Comparison of ENCODE assay signal across 9 cellular contexts in the genomic region with DNA sequence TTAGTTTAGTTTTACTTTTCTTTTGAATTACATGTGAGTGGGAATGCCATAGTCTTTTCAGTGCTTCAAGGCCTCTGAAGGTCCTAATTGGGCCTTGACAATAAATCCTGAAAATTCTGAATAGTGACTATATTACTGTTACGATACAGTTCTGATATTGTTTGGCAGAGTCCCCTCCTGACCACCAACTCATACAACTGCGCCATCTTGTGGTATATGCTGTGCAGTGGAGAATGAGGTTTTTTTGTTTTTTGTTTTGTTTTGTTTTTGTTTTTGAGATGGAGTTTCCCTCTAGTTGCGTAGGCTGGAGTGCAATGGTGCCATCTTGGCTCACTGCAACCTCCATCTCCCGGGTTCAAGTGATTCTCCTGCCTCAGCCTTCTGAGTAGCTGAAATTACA. TPM values are rescaled to one million over a fixed set of nuclear protein-coding genes. Genes with fewer than 3 reads are reported as not detected.
DNase-seq lines count a peak whose midpoint lies in the region; ATAC-seq, FAIRE-seq and TF ChIP-seq lines count a peak whose summit lies in the region.
"Had no signal": no experiment of that assay in that cellular context is flagged by ENCODE, and none has a peak within 500 bp of the region (broad histone marks: within the 10 kb centered on the region; RNA-seq: fewer than 3 reads in every experiment).

No MANE protein-coding gene starts in this region.

- 25% methylated on average over 4 of the region's 4 CpGs for WGBS in GM12878 (ENCODE audit: insufficient coverage, insufficient replicate concordance, low lambda C conversion rate, missing lambda C conversion rate)

- POLR2A ChIA-PET in GM12878 (lab: Charles Lee) = no interaction called here

- no TSS peak for BruUV-seq in GM12878 (replicated peaks; lab: Mats Ljungman, UMichigan)

- no peaks in the 10 kb centered on the region for H3K36me3 Mint-ChIP-seq in neural progenitor cell

- no peak overlapping the region for H3K27ac ChIP-seq in HL-60 (replicated peaks)
- no peak overlapping the region for H3K27ac ChIP-seq in GM12878 (ENCODE audit: control insufficient read depth, insufficient read depth)
- H3K27ac ChIP-seq in neural progenitor cell = no peak overlapping the region

- H3K4me3 ChIP-seq in HL-60 (replicated peaks; ENCODE audit: insufficient read depth, low read length) (no peak overlapping the region), GM12878 (no peak overlapping the region), neural progenitor cell (no peak overlapping the region)

- H2AFZ ChIP-seq in GM12878 (ENCODE audit: control insufficient read depth, low read depth, low read length) = no peak overlapping the region
- no peak overlapping the region for H2AFZ ChIP-seq in neural progenitor cell (replicated peaks)

- no peaks in the 10 kb centered on the region for H3K36me3 ChIP-seq in GM12878 (ENCODE audit: control insufficient read depth in 2 of 2, insufficient read depth in 2 of 2, low read length in 1 of 2)
- no peaks in the 10 kb centered on the region for H3K36me3 ChIP-seq in neural progenitor cell

- H3K4me1 ChIP-seq in GM12878 (ENCODE audit: control insufficient read depth, insufficient read depth, low read length) (no peaks in the 10 kb centered on the region; the same call in 1 of the 2 replicates), neural progenitor cell (no peaks in the 10 kb centered on the region)

- ATAC-seq in GM12878 = peak; percentile 73
- ATAC-seq in GM21737 (IDR thresholded peaks at IDR 0.05; ENCODE audit: unreplicated experiment) = no peak

- no peak for TF ChIP-seq POLR2A in GM12878 (IDR thresholded peaks at IDR 0.05; ENCODE audit: low read depth, low read length)

- H4K20me1 ChIP-seq in GM12878 (ENCODE audit: control insufficient read depth, insufficient read depth) = no peaks in the 10 kb centered on the region; the same call in 1 of the 2 replicates
- H4K20me1 ChIP-seq in neural progenitor cell (ENCODE audit: low read depth) = no peaks in the 10 kb centered on the region

- no peaks in the 10 kb centered on the region for H3F3A ChIP-seq in neural progenitor cell (ENCODE audit: low read depth)

- no peak for TF ChIP-seq EP300 in GM12878 (IDR thresholded peaks at IDR 0.05; ENCODE audit: borderline replicate concordance in 1 of 2, control insufficient read depth in 1 of 2, low read depth in 2 of 2, low read length in 2 of 2)

- peaks cover 25% of the 10 kb centered on the region for H3K4me1 Mint-ChIP-seq in neural progenitor cell

- no peaks in the 10 kb centered on the region for H3K9me3 Mint-ChIP-seq in neural progenitor cell

- RAD21 ChIA-PET in GM12878 (lab: Charles Lee; ENCODE audit: unreplicated experiment) = interaction anchor here (2.0 kb wide), 1 partner anchor 404 kb away, joined by 5 read pairs; no protein-coding TSS in a partner anchor

- H3K4me2 ChIP-seq in GM12878 (ENCODE audit: control insufficient read depth, insufficient read depth) = no peak overlapping the region
- no peak overlapping the region for H3K4me2 ChIP-seq in neural progenitor cell

- TF ChIP-seq RAD21 in GM12878 (IDR thresholded peaks at IDR 0.05; ENCODE audit: insufficient read depth, low read depth, low read length) = peak; percentile 52

- in situ Hi-C loops in GM12878 (cut with MboI) = loop anchor here (10.0 kb wide), 1 partner anchor 393 kb away; no protein-coding TSS in a partner anchor

- H3K4me3 Mint-ChIP-seq in neural progenitor cell = no peak overlapping the region

- peak; percentile 9 for TF ChIP-seq CTCF in HL-60 (IDR thresholded peaks at IDR 0.05; ENCODE audit: insufficient read depth, low read length)
- peak; percentile 34 to 57 (median 43); a peak in 3 of 6 replicates for TF ChIP-seq CTCF in GM12878 (IDR thresholded peaks at IDR 0.05 in 2 of 3, conservative IDR thresholded peaks at IDR 0.05 in 1 of 3; ENCODE audit: control insufficient read depth in 2 of 3, extremely low read depth in 1 of 3, insufficient read depth in 1 of 3, low read depth in 3 of 3, low read length in 3 of 3)
- TF ChIP-seq CTCF in neural progenitor cell (IDR thresholded peaks at IDR 0.05) = peak; percentile 68

- H3K79me2 ChIP-seq in GM12878 (ENCODE audit: control insufficient read depth, insufficient read depth, low read length) (no peaks in the 10 kb centered on the region), neural progenitor cell (ENCODE audit: low read depth) (no peaks in the 10 kb centered on the region)

- DNase-seq in NCI-H2107 treated with DMSO at 0.1 percent for 48 hours (lab: John Stamatoyannopoulos, UW; ENCODE audit: unreplicated experiment) (peak; percentile 1), NCI-H2107 (lab: John Stamatoyannopoulos, UW) (no peak), HL-60 (ENCODE audit: low read depth in 1 of 2, low spot score in 1 of 2) (no peak), GM12878 (ENCODE audit: low read depth, low spot score) (no peak), neural progenitor cell (ENCODE audit: low spot score) (peak; percentile 40), NCI-H2196 treated with DMSO at 0.1 percent for 48 hours (lab: John Stamatoyannopoulos, UW; ENCODE audit: unreplicated experiment) (no peak), HPDE6-E6E7 (ENCODE audit: extremely low spot score) (no peak)

- peaks cover 11% of the 10 kb centered on the region for H3K27me3 Mint-ChIP-seq in neural progenitor cell (ENCODE audit: insufficient read depth, low read depth)

- no peak overlapping the region for H3K27ac Mint-ChIP-seq in neural progenitor cell

- H3K9ac ChIP-seq in GM12878 (ENCODE audit: control insufficient read depth, insufficient read depth, low read length) = no peak overlapping the region
- H3K9ac ChIP-seq in neural progenitor cell = no peak overlapping the region

- no peaks in the 10 kb centered on the region for H3K27me3 ChIP-seq in HL-60 (ENCODE audit: insufficient read depth, poor library complexity, severe bottlenecking)
- H3K27me3 ChIP-seq in GM12878 (replicated peaks in 1 of 2; ENCODE audit: control insufficient read depth in 2 of 2, insufficient read depth in 2 of 2, low read length in 1 of 2) = no peaks in the 10 kb centered on the region
- H3K27me3 ChIP-seq in neural progenitor cell = no peaks in the 10 kb centered on the region

- no peak for FAIRE-seq in GM12878 (lab: Jason Lieb, UNC)

- CTCF ChIA-PET in GM12878 (lab: Yijun Ruan, JAX) = interaction anchor here (0.7 to 2.6 kb wide), 9 partner anchors 14 to 1948 kb away, joined by 3 to 13 read pairs (median 3); no protein-coding TSS in a partner anchor

- intact Hi-C loops in GM12878 (cut with micrococcal nuclease; ENCODE audit: unreplicated experiment) = loop anchor here (5.0 to 10.0 kb wide), 2 partner anchors 393 to 690 kb away; no protein-coding TSS in a partner anchor

- SMC1A ChIA-PET in GM12878 (lab: Charles Lee; ENCODE audit: uncharacterized antibody, unreplicated experiment) = no interaction called here

- no peaks in the 10 kb centered on the region for H3K9me3 ChIP-seq in GM12878 (replicated peaks; ENCODE audit: control insufficient read depth, insufficient read depth, low read length)
- H3K9me3 ChIP-seq in neural progenitor cell (ENCODE audit: low read depth) = no peaks in the 10 kb centered on the region

TF ChIP-seq in GM12878, 131 proteins besides CTCF, POLR2A, EP300 and RAD21:
- TF ChIP-seq GATAD2B (conservative IDR thresholded peaks at IDR 0.05; ENCODE audit: low read depth) (no peak), SMC3 (IDR thresholded peaks at IDR 0.05; ENCODE audit: borderline replicate concordance, low read length) (peak; percentile 39), RUNX3 (IDR thresholded peaks at IDR 0.05; ENCODE audit: low read length) (peak; percentile 63)

RNA-seq across cellular contexts. Expression of a gene that starts 56.6 kb away (rescaled TPM):
- total RNA-seq in GM12878 (2013; cell fraction: nucleolus; rRNA removed) = 4.4 and 6.6 TPM in 2 replicates
- total RNA-seq in GM12878 (2014; rRNA removed) = 0.23 and 0.38 TPM in 2 replicates
- 0.40 and 0.41 TPM in 2 replicates for total RNA-seq in GM12878 (2014; rRNA removed; fragmentation: Illumina TruSeq; extraction: Trizol)
- 0.44 and 0.48 TPM in 2 replicates for total RNA-seq in GM12878 (2021)
- not detected for polyA plus RNA-seq in GM12878 (2011; ENCODE audit: low read depth)
- polyA plus RNA-seq in GM12878 (2011; rRNA removed) = 0.27 and 0.37 TPM in 2 replicates
- polyA plus RNA-seq in GM12878 (2011; cell fraction: cytosol; rRNA removed) = 0.13 and 0.27 TPM in 2 replicates
- polyA plus RNA-seq in GM12878 (2011; cell fraction: nucleus; rRNA removed) = 0.12 and 0.28 TPM in 2 replicates
- not detected in 2 replicates for polyA plus RNA-seq in GM12878 (2012)
- 0.47 and 0.65 TPM in 2 replicates for polyA plus RNA-seq in GM12878 (2014; fragmentation: Illumina TruSeq; extraction: Trizol)
- under 1 TPM; 0.05 to 0.07 TPM for polyA plus RNA-seq in GM12878 (2014; fragmentation: Nextera tagmentation; extraction: Ambion mirVana)
- polyA plus RNA-seq in GM12878 (2014; rRNA removed) = 0.28 and 0.30 TPM in 2 replicates
- polyA plus RNA-seq in GM12878 (2016; fragmentation: Nextera tagmentation; extraction: Ambion mirVana) = under 1 TPM; 0.05 to 0.11 TPM
- 0.22 and 0.62 TPM in 2 replicates for polyA minus RNA-seq in GM12878 (2011; rRNA and poly(A)+ RNA removed)
- not detected in 2 replicates for polyA minus RNA-seq in GM12878 (2011; cell fraction: cytosol; rRNA and poly(A)+ RNA removed)
- polyA minus RNA-seq in GM12878 (2011; cell fraction: nucleus; rRNA and poly(A)+ RNA removed) = 0.12 TPM in 1 of 2 replicates, not detected in the other
- 15.0 and 15.5 TPM in 2 replicates for total RNA-seq in neural progenitor cell (ENCODE audit: low replicate concordance)
- total RNA-seq: activated CD8-positive, alpha-beta memory T cell treated with anti-CD3 and anti-CD28 coated beads for 36 hours had no signal

Comparison
In these comparisons a context has a peak if more than half of its experiments do, and no peak if none do; other contexts are left out.
1. DNase-seq: peak in NCI-H2107 treated with DMSO at 0.1 percent for 48 hours (single experiment) and neural progenitor cell (single experiment); none in NCI-H2107 (single experiment), HL-60 (0 of 2), GM12878 (single experiment), NCI-H2196 treated with DMSO at 0.1 percent for 48 hours (single experiment) and HPDE6-E6E7 (single experiment).
2. CTCF ChIP-seq: peak in every context shown above with its lines; median percentile 68 in neural progenitor cell; 43 in GM12878; 9 in HL-60.